In the genomic region with DNA sequence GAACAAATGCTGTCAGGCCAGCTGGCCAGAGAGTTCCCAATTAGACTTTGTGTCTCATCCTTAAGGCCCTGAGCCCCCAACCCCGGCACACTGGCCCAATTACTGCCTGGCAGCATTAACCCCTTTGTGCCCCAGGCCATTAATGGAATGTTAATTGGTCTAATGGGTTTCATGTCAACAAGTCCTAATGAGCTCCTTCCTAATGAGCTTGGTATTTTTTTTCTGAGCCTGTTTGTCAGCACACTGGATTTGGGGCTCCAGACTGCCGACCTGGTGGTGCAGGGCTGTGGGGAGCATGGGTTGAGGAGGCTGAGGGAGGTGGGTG, we compare ENCODE assay signal across 19 cellular contexts.
DNase-seq lines count a peak whose midpoint lies in the region; ATAC-seq and TF ChIP-seq lines count a peak whose summit lies in the region.
"Had no signal": no experiment of that assay in that cellular context is flagged by ENCODE, and none has a peak within 500 bp of the region (broad histone marks: within the 10 kb centered on the region; RNA-seq: fewer than 3 reads in every experiment).

No MANE protein-coding gene starts in this region.

- H3K4me3 ChIP-seq in left ventricle myocardium inferior (no peak overlapping the region), ectodermal cell (ENCODE audit: insufficient read depth, low read depth, low read length) (no peak overlapping the region), upper lobe of right lung (no peak overlapping the region)
- H3K4me3 ChIP-seq: BLaER1 had no signal

- H3K4me1 ChIP-seq in left ventricle myocardium inferior (peaks cover 39% of the 10 kb centered on the region), ectodermal cell (ENCODE audit: control insufficient read depth, insufficient read depth, low read length) (peaks cover 89% of the 10 kb centered on the region), upper lobe of right lung (peaks cover 9% of the 10 kb centered on the region)
- H3K4me1 ChIP-seq: BLaER1 had no signal

- peaks cover 17% of the 10 kb centered on the region for H3K4me1 Mint-ChIP-seq in HFFc6 (ENCODE audit: low read depth)

- TF ChIP-seq CTCF in left ventricle myocardium inferior (IDR thresholded peaks at IDR 0.05; ENCODE audit: borderline replicate concordance): no peak
- TF ChIP-seq CTCF in upper lobe of right lung (IDR thresholded peaks at IDR 0.05): no peak
- no peak for TF ChIP-seq CTCF in HFFc6 (IDR thresholded peaks at IDR 0.05)

- peaks cover 15% of the 10 kb centered on the region for H3K27me3 Mint-ChIP-seq in HFFc6 (ENCODE audit: insufficient read depth)

- H3K9me3 Mint-ChIP-seq in HFFc6: no peaks in the 10 kb centered on the region
- H3K9me3 Mint-ChIP-seq: CD8-positive, alpha-beta memory T cell had no signal

- peak overlapping the region; percentile 62 for H3K27ac ChIP-seq in left ventricle myocardium inferior (replicated peaks)
- H3K27ac ChIP-seq in ectodermal cell (ENCODE audit: insufficient read depth, low read depth, low read length, poor library complexity, severe bottlenecking): peak overlapping the region; percentile 98
- H3K27ac ChIP-seq in upper lobe of right lung: no peak overlapping the region
- H3K27ac ChIP-seq: BLaER1 had no signal

- H3K36me3 ChIP-seq in left ventricle myocardium inferior (no peaks in the 10 kb centered on the region), ectodermal cell (ENCODE audit: control insufficient read depth, insufficient read depth, low read length) (peaks cover 1% of the 10 kb centered on the region), upper lobe of right lung (no peaks in the 10 kb centered on the region)
- H3K36me3 ChIP-seq: BLaER1 had no signal

- H3K27me3 ChIP-seq in left ventricle myocardium inferior (ENCODE audit: low read depth): no peaks in the 10 kb centered on the region
- no peaks in the 10 kb centered on the region for H3K27me3 ChIP-seq in ectodermal cell (ENCODE audit: control insufficient read depth, insufficient read depth, low read length, poor library complexity, severe bottlenecking)
- H3K27me3 ChIP-seq in upper lobe of right lung: no peaks in the 10 kb centered on the region
- H3K27me3 ChIP-seq: BLaER1 had no signal

- intact Hi-C loops in left ventricle myocardium inferior (cut with micrococcal nuclease) (loop anchor here (10.0 kb wide), 1 partner anchor 172 kb away; no protein-coding TSS in a partner anchor), left cardiac atrium (cut with DNase I) (loop anchor here (2.0 to 10.0 kb wide), 4 partner anchors 62 to 252 kb away; no protein-coding TSS in a partner anchor), posterior vena cava (cut with DNase I) (loop anchor here (5.0 kb wide), 3 partner anchors 40 to 395 kb away; partner anchors contain the start of gene CCDC15 (in 1 of the 2)), upper lobe of right lung (cut with DNase I) (loop anchor here (10.0 kb wide), 1 partner anchor 82 kb away; no protein-coding TSS in a partner anchor)

- 66 to 70% methylated on average over 2 of the region's 2 CpGs for WGBS in ectodermal cell, 2 experiments

- DNase-seq in left ventricle myocardium inferior (no peak), left cardiac atrium (no peak), posterior vena cava (ENCODE audit: low spot score) (peak; percentile 34), upper lobe of right lung (peak; percentile 19), SIG-M5 treated with dmso at 0.1 percent for 504 hours (lab: John Stamatoyannopoulos, UW; ENCODE audit: unreplicated experiment) (no peak), HFFc6 (no peak), anterior cingulate cortex (lab: John Stamatoyannopoulos, UW) (no peak)
- DNase-seq: CD8-positive, alpha-beta memory T cell; DND-41; GDM1; KG1; NCI-H1436; NCI-H2029; NCI-H2171 treated with DMSO at 0.1 percent for 48 hours; NCI-H446 treated with DMSO at 0.1 percent for 48 hours; PC-3 had no signal

- H3K9me3 ChIP-seq in left ventricle myocardium inferior (replicated peaks) (no peaks in the 10 kb centered on the region), ectodermal cell (ENCODE audit: control insufficient read depth, low read length) (no peaks in the 10 kb centered on the region), upper lobe of right lung (no peaks in the 10 kb centered on the region)
- H3K9me3 ChIP-seq: BLaER1 had no signal

- no peaks in the 10 kb centered on the region for H3K36me3 Mint-ChIP-seq in HFFc6 (ENCODE audit: low read depth)
- H3K36me3 Mint-ChIP-seq: CD8-positive, alpha-beta memory T cell had no signal

- no peak overlapping the region for H3K4me3 Mint-ChIP-seq in HFFc6
- H3K4me3 Mint-ChIP-seq: CD8-positive, alpha-beta memory T cell had no signal

- ATAC-seq in left cardiac atrium: no peak
- no peak for ATAC-seq in upper lobe of right lung
- ATAC-seq: HepG2, PC-3 had no signal

- no peak overlapping the region for H3K27ac Mint-ChIP-seq in HFFc6

Comparison
In these comparisons a context has a peak if more than half of its experiments do, and no peak if none do; other contexts are left out.
1. DNase-seq: peak in posterior vena cava (single experiment) and upper lobe of right lung (single experiment); none in left ventricle myocardium inferior (single experiment), left cardiac atrium (single experiment), SIG-M5 treated with dmso at 0.1 percent for 504 hours (single experiment), HFFc6 (single experiment) and anterior cingulate cortex (0 of 58).